24 cellular contexts compared by ENCODE assay signal in genomic region chr18:26940744-26941398, GRCh38.
"Had no signal": no experiment of that assay in that cellular context is flagged by ENCODE, and none has a peak within 500 bp of the region (broad histone marks: within the 10 kb centered on the region; RNA-seq: fewer than 3 reads in every experiment).

No MANE protein-coding gene starts in this region.

- H3K27me3 ChIP-seq: gastrocnemius medialis, stomach, suprapubic skin, transverse colon, uterus had no signal

- H3K27ac ChIP-seq: coronary artery, gastrocnemius medialis, stomach, suprapubic skin, transverse colon, uterus had no signal

- H3K4me1 Mint-ChIP-seq: activated naive CD4-positive, alpha-beta T cell treated with anti-CD3 and anti-CD28 coated beads, Interleukin-2, amount 10 ng/mL, durations not matched to agents 7 days and 5 days; activated naive CD8-positive, alpha-beta T cell treated with anti-CD3 and anti-CD28 coated beads, Interleukin-2, amount 10 ng/mL, durations not matched to agents 7 days and 5 days; natural killer cell; stimulated activated naive B cell treated with anti-CD40 and anti-IgM and Interleukin-4, amounts not matched to agents 10 μg/mL and 1 μg/mL and 100 μg/mL, for 72 hours had no signal

- H3K36me3 Mint-ChIP-seq: activated CD4-positive, alpha-beta memory T cell treated with anti-CD3 and anti-CD28 coated beads for 36 hours; activated naive CD4-positive, alpha-beta T cell treated with anti-CD3 and anti-CD28 coated beads, Interleukin-2, amount 10 ng/mL, durations not matched to agents 7 days and 5 days; activated naive CD8-positive, alpha-beta T cell treated with anti-CD3 and anti-CD28 coated beads, Interleukin-2, amount 10 ng/mL, durations not matched to agents 7 days and 5 days; natural killer cell; stimulated activated naive B cell treated with anti-CD40 and anti-IgM and Interleukin-4, amounts not matched to agents 10 μg/mL and 1 μg/mL and 100 μg/mL, for 72 hours had no signal

- H3K4me3 Mint-ChIP-seq: activated CD4-positive, alpha-beta memory T cell treated with anti-CD3 and anti-CD28 coated beads for 36 hours; activated naive CD4-positive, alpha-beta T cell treated with anti-CD3 and anti-CD28 coated beads, Interleukin-2, amount 10 ng/mL, durations not matched to agents 7 days and 5 days; activated naive CD8-positive, alpha-beta T cell treated with anti-CD3 and anti-CD28 coated beads, Interleukin-2, amount 10 ng/mL, durations not matched to agents 7 days and 5 days; effector memory CD8-positive, alpha-beta T cell; natural killer cell; stimulated activated naive B cell treated with anti-CD40 and anti-IgM and Interleukin-4, amounts not matched to agents 10 μg/mL and 1 μg/mL and 100 μg/mL, for 72 hours had no signal

- DNase-seq: activated CD4-positive, alpha-beta memory T cell treated with anti-CD3 and anti-CD28 coated beads for 36 hours; activated CD4-positive, alpha-beta T cell treated with anti-CD3 and anti-CD28 coated beads for 48 hours; activated CD8-positive, alpha-beta memory T cell treated with anti-CD3 and anti-CD28 coated beads, Interleukin-2, amount 50 U/mL, for 4 hours; activated gamma-delta T cell; activated naive CD4-positive, alpha-beta T cell treated with anti-CD3 and anti-CD28 coated beads, Interleukin-2, amount 10 ng/mL, durations not matched to agents 7 days and 5 days; activated naive CD8-positive, alpha-beta T cell treated with anti-CD3 and anti-CD28 coated beads, Interleukin-2, amount 10 ng/mL, durations not matched to agents 7 days and 5 days; activated T-cell treated with anti-CD3 and anti-CD28 coated beads, Interleukin-2, amount 50 U/mL, for 1 hour; cerebellar nuclear complex; effector memory CD8-positive, alpha-beta T cell; erythroblast; gastrocnemius medialis; glutamatergic neuron; mesenchymal stem cell; natural killer cell; right cardiac atrium; stimulated activated CD4-positive, alpha-beta T cell treated with anti-CD3 and anti-CD28 coated beads, Interleukin-15, amount 100 ng/mL, for 24 hours; stimulated activated CD4-positive, alpha-beta T cell treated with anti-CD3 and anti-CD28 coated beads, Interleukin-2, amount 100 ng/mL, for 24 hours; stimulated activated naive B cell treated with anti-CD40 and anti-IgM and Interleukin-4, amounts not matched to agents 10 μg/mL and 1 μg/mL and 100 μg/mL, for 72 hours; stomach; transverse colon; uterus had no signal

- ATAC-seq: activated CD4-positive, CD25-positive, alpha-beta regulatory T cell treated with anti-CD3 and anti-CD28 coated beads, Interleukin-2, amount 50 U/mL, for 24 hours; effector memory CD8-positive, alpha-beta T cell; gastrocnemius medialis; natural killer cell; right cardiac atrium; stimulated activated naive B cell treated with anti-CD40 and anti-IgM and Interleukin-4, amounts not matched to agents 10 μg/mL and 1 μg/mL and 100 μg/mL, for 72 hours had no signal

- H3K4me3 ChIP-seq: coronary artery, gastrocnemius medialis, stomach, suprapubic skin, transverse colon, uterus had no signal

- H3K27ac Mint-ChIP-seq: activated CD4-positive, alpha-beta memory T cell treated with anti-CD3 and anti-CD28 coated beads for 36 hours; activated naive CD4-positive, alpha-beta T cell treated with anti-CD3 and anti-CD28 coated beads, Interleukin-2, amount 10 ng/mL, durations not matched to agents 7 days and 5 days; activated naive CD8-positive, alpha-beta T cell treated with anti-CD3 and anti-CD28 coated beads, Interleukin-2, amount 10 ng/mL, durations not matched to agents 7 days and 5 days; effector memory CD8-positive, alpha-beta T cell; natural killer cell; stimulated activated naive B cell treated with anti-CD40 and anti-IgM and Interleukin-4, amounts not matched to agents 10 μg/mL and 1 μg/mL and 100 μg/mL, for 72 hours had no signal

- H3K9me3 Mint-ChIP-seq: activated CD4-positive, alpha-beta memory T cell treated with anti-CD3 and anti-CD28 coated beads for 36 hours; activated naive CD4-positive, alpha-beta T cell treated with anti-CD3 and anti-CD28 coated beads, Interleukin-2, amount 10 ng/mL, durations not matched to agents 7 days and 5 days; stimulated activated naive B cell treated with anti-CD40 and anti-IgM and Interleukin-4, amounts not matched to agents 10 μg/mL and 1 μg/mL and 100 μg/mL, for 72 hours had no signal

- H3K27me3 Mint-ChIP-seq: activated CD4-positive, alpha-beta memory T cell treated with anti-CD3 and anti-CD28 coated beads for 36 hours; activated naive CD4-positive, alpha-beta T cell treated with anti-CD3 and anti-CD28 coated beads, Interleukin-2, amount 10 ng/mL, durations not matched to agents 7 days and 5 days; activated naive CD8-positive, alpha-beta T cell treated with anti-CD3 and anti-CD28 coated beads, Interleukin-2, amount 10 ng/mL, durations not matched to agents 7 days and 5 days; effector memory CD8-positive, alpha-beta T cell; stimulated activated naive B cell treated with anti-CD40 and anti-IgM and Interleukin-4, amounts not matched to agents 10 μg/mL and 1 μg/mL and 100 μg/mL, for 72 hours had no signal
